ENCODE assay signal across 1 cellular context in the genomic region with DNA sequence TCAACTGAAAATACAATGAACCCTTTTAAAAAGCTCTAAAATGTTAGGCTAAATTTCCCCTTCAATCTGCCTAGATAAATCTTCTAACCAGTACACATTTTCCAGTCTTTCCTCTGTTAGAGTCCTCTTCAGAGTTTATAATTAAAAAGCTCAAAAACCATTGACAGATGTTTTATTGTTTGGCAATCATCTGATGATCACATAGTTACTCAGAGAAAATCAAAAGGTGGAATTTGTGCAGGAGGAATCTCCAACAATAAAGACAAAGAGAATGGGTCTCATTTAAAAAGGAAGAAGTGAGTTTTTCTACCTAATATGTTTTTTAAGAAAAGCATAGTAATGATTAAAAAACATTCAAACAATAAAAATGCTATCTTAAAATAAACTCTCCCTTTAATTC.
TF ChIP-seq lines count a peak whose summit lies in the region.

No MANE protein-coding gene starts in this region.

TF ChIP-seq in HepG2, 621 proteins besides CTCF, POLR2A, EP300 and RAD21:
- TF ChIP-seq, protein P1, sequence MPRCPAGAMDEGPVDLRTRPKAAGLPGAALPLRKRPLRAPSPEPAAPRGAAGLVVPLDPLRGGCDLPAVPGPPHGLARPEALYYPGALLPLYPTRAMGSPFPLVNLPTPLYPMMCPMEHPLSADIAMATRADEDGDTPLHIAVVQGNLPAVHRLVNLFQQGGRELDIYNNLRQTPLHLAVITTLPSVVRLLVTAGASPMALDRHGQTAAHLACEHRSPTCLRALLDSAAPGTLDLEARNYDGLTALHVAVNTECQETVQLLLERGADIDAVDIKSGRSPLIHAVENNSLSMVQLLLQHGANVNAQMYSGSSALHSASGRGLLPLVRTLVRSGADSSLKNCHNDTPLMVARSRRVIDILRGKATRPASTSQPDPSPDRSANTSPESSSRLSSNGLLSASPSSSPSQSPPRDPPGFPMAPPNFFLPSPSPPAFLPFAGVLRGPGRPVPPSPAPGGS (CRISPR knock-in tag; IDR thresholded peaks at IDR 0.05) = no peak
- TF ChIP-seq ZNF570 (CRISPR knock-in tag; IDR thresholded peaks at IDR 0.05; ENCODE audit: borderline replicate concordance) = no peak
TF ChIP-seq in HepG2: peak in this region for 0.
